Comparison of ENCODE assay signal across 8 cellular contexts in genomic region chr9:120869360-120869687, GRCh38. TPM values are rescaled to one million over a fixed set of nuclear protein-coding genes. Genes with fewer than 3 reads are reported as not detected.
DNase-seq lines count a peak whose midpoint lies in the region; ATAC-seq, FAIRE-seq and TF ChIP-seq lines count a peak whose summit lies in the region.

No MANE protein-coding gene starts in this region.

- H3K36me3 Mint-ChIP-seq in activated T-helper 2 cell treated with anti-CD3 and anti-CD28 coated beads, Interferon-gamma antibody, Interleukin-2, Interleukin-4, amounts not matched to agents 10 μg/mL and 5 μg/mL and 100 μg/mL, durations not matched to agents 14 hours and 24 hours and 36 hours (ENCODE audit: low read depth), result peaks cover 71% of the 10 kb centered on the region

- H3K36me3 ChIP-seq in HEK293 (ENCODE audit: control insufficient read depth in 2 of 2, insufficient read depth in 1 of 2, low read length in 2 of 2) (peaks cover 0 to 54% of the 10 kb centered on the region in 2 experiments; a peak in 2 of 3 replicates), small intestine (ENCODE audit: control insufficient read depth in 2 of 2, insufficient read depth in 2 of 2, low read length in 2 of 2) (no peaks in the 10 kb centered on the region)

- no peaks in the 10 kb centered on the region for H3K9me3 Mint-ChIP-seq in activated T-helper 2 cell treated with anti-CD3 and anti-CD28 coated beads, Interferon-gamma antibody, Interleukin-2, Interleukin-4, amounts not matched to agents 10 μg/mL and 5 μg/mL and 100 μg/mL, durations not matched to agents 14 hours and 24 hours and 36 hours

- H3K4me3 Mint-ChIP-seq in activated T-helper 2 cell treated with anti-CD3 and anti-CD28 coated beads, Interferon-gamma antibody, Interleukin-2, Interleukin-4, amounts not matched to agents 10 μg/mL and 5 μg/mL and 100 μg/mL, durations not matched to agents 14 hours and 24 hours and 36 hours (ENCODE audit: low read depth), result peak overlapping the region; percentile 82

- FAIRE-seq in small intestine (lab: Jason Lieb, UNC), result no peak

- DNase-seq in activated T-helper 2 cell treated with anti-CD3 and anti-CD28 coated beads, Interferon-gamma antibody, Interleukin-2, Interleukin-4, amounts not matched to agents 10 μg/mL and 5 μg/mL and 100 μg/mL, durations not matched to agents 14 hours and 24 hours and 36 hours (ENCODE audit: low spot score), result no peak
- DNase-seq in small intestine, result no peak
- DNase-seq in NCI-H1092 (lab: John Stamatoyannopoulos, UW), result no peak
- no peak for DNase-seq in stimulated activated CD4-positive, alpha-beta T cell treated with anti-CD3 and anti-CD28 coated beads, Interleukin-4, amount 100 ng/mL, for 4 hours
- DNase-seq in islet precursor cell, result no peak

- H3K9me3 ChIP-seq in HEK293 (ENCODE audit: control insufficient read depth, insufficient read depth, low read depth, low read length) (no peaks in the 10 kb centered on the region), small intestine (ENCODE audit: control insufficient read depth, low read depth) (no peaks in the 10 kb centered on the region)

- no peaks in the 10 kb centered on the region for H3K27me3 ChIP-seq in small intestine (ENCODE audit: control insufficient read depth in 2 of 2, insufficient read depth in 2 of 2, low read length in 2 of 2)

- TF ChIP-seq CTCF in HEK293 (tag by site-specific recombination; IDR thresholded peaks at IDR 0.05), result no peak

- POLR2A ChIA-PET in HEK293 (lab: Yijun Ruan, JAX), result interaction anchor here (0.6 to 2.3 kb wide), 2 partner anchors 76 to 130 kb away, joined by 3 to 11 read pairs; partner anchors contain the start of gene FBXW2

- H3K27me3 Mint-ChIP-seq in activated T-helper 2 cell treated with anti-CD3 and anti-CD28 coated beads, Interferon-gamma antibody, Interleukin-2, Interleukin-4, amounts not matched to agents 10 μg/mL and 5 μg/mL and 100 μg/mL, durations not matched to agents 14 hours and 24 hours and 36 hours (ENCODE audit: low read depth), result no peaks in the 10 kb centered on the region

- 24 to 30% (median 25%) methylated on average over 10 of the region's 10 CpGs for WGBS in small intestine, 3 donors

- H3K27ac Mint-ChIP-seq in activated T-helper 2 cell treated with anti-CD3 and anti-CD28 coated beads, Interferon-gamma antibody, Interleukin-2, Interleukin-4, amounts not matched to agents 10 μg/mL and 5 μg/mL and 100 μg/mL, durations not matched to agents 14 hours and 24 hours and 36 hours, result peak overlapping the region; percentile 91

- peak overlapping the region; percentile 20; the same call in 1 of the 2 replicates for H3K4me3 ChIP-seq in HEK293 (ENCODE audit: low read depth, low read length)
- H3K4me3 ChIP-seq in iPS-11a (ENCODE audit: low read depth, low read length), result peak overlapping the region; percentile 33
- peak overlapping the region; percentile 45 to 53 for H3K4me3 ChIP-seq in small intestine (ENCODE audit: low read depth in 1 of 2, low read length in 2 of 2)

- intact Hi-C loops in activated T-helper 2 cell treated with anti-CD3 and anti-CD28 coated beads, Interferon-gamma antibody, Interleukin-2, Interleukin-4, amounts not matched to agents 10 μg/mL and 5 μg/mL and 100 μg/mL, durations not matched to agents 14 hours and 24 hours and 36 hours (cut with micrococcal nuclease), result loop anchor here (2.0 kb wide), 1 partner anchor 57 kb away; the partner anchor contains the start of gene TRAF1

- 0 out of 2 replicates have a peak overlapping the region, but pooled peaks have one; percentile 12 for H3K27ac ChIP-seq in HEK293 (ENCODE audit: extremely low read depth, low read depth, low read length)
- H3K27ac ChIP-seq in small intestine (ENCODE audit: low read depth in 1 of 2, low read length in 1 of 2), result peak overlapping the region; percentile 43 to 91

- no peaks in the 10 kb centered on the region for H3K4me1 ChIP-seq in HEK293 (ENCODE audit: control insufficient read depth, insufficient read depth, low read length)
- H3K4me1 ChIP-seq in small intestine (ENCODE audit: control insufficient read depth in 2 of 2, insufficient read depth in 1 of 2, low read depth in 1 of 2, low read length in 1 of 2), result no peaks in the 10 kb centered on the region

- ATAC-seq in HG03378 (IDR thresholded peaks at IDR 0.05; ENCODE audit: unreplicated experiment), result no peak

- CTCF ChIA-PET in HEK293 (lab: Yijun Ruan, JAX), result interaction anchor here (0.7 to 1.3 kb wide), 2 partner anchors 68 to 92 kb away, joined by 3 read pairs; no protein-coding TSS in a partner anchor

- H3K4me1 Mint-ChIP-seq in activated T-helper 2 cell treated with anti-CD3 and anti-CD28 coated beads, Interferon-gamma antibody, Interleukin-2, Interleukin-4, amounts not matched to agents 10 μg/mL and 5 μg/mL and 100 μg/mL, durations not matched to agents 14 hours and 24 hours and 36 hours (ENCODE audit: low read depth), result peaks cover 48% of the 10 kb centered on the region

TF ChIP-seq in HEK293, 187 proteins besides CTCF, POLR2A, EP300 and RAD21:
- no peak for TF ChIP-seq ZNF558 (tag by site-specific recombination; IDR thresholded peaks at IDR 0.05)
- no peak for TF ChIP-seq IKZF3 (tag by site-specific recombination; IDR thresholded peaks at IDR 0.05)
- no peak for TF ChIP-seq ZSCAN23 (tag by site-specific recombination; IDR thresholded peaks at IDR 0.05)
- no peak for TF ChIP-seq ZNF121 (tag by site-specific recombination; IDR thresholded peaks at IDR 0.05)
- TF ChIP-seq ZNF48 (tag by site-specific recombination; IDR thresholded peaks at IDR 0.05), result no peak
- no peak for TF ChIP-seq FEZF1 (tag by site-specific recombination; IDR thresholded peaks at IDR 0.05)
- no peak for TF ChIP-seq ZNF518A (tag by site-specific recombination; conservative IDR thresholded peaks at IDR 0.05; ENCODE audit: low read depth)
- TF ChIP-seq EGR2 (tag by site-specific recombination; IDR thresholded peaks at IDR 0.05; ENCODE audit: low read depth), result no peak
- no peak for TF ChIP-seq ZNF521 (tag by site-specific recombination; IDR thresholded peaks at IDR 0.05)
- no peak for TF ChIP-seq ZNF174 (tag by site-specific recombination; IDR thresholded peaks at IDR 0.05)
- no peak for TF ChIP-seq ZNF549 (tag by site-specific recombination; IDR thresholded peaks at IDR 0.05)
- TF ChIP-seq ZBTB48 (tag by site-specific recombination; IDR thresholded peaks at IDR 0.05), result no peak; the same call in 1 of the 2 replicates

RNA-seq across cellular contexts. Expression of gene PHF19, which starts 7.7 kb away (rescaled TPM):
- 167 and 170 TPM in 2 replicates for total RNA-seq in activated T-helper 2 cell treated with anti-CD3 and anti-CD28 coated beads, Interferon-gamma antibody, Interleukin-2, Interleukin-4, amounts not matched to agents 10 μg/mL and 5 μg/mL and 100 μg/mL, durations not matched to agents 14 hours and 24 hours and 36 hours
- 10 to 100 TPM in 1 of 3 donors, 1 to 10 TPM in 2; 2.0 to 35.7 (median 6.5) TPM for polyA plus RNA-seq in small intestine

RNA-seq across cellular contexts. Expression of gene PSMD5, which starts 26.6 kb away (rescaled TPM):
- 61.8 and 67.9 TPM in 2 replicates for total RNA-seq in activated T-helper 2 cell treated with anti-CD3 and anti-CD28 coated beads, Interferon-gamma antibody, Interleukin-2, Interleukin-4, amounts not matched to agents 10 μg/mL and 5 μg/mL and 100 μg/mL, durations not matched to agents 14 hours and 24 hours and 36 hours
- 10 to 100 TPM; 15.4 to 17.2 (median 16.3) TPM for polyA plus RNA-seq in small intestine

RNA-seq across cellular contexts. Expression of gene TRAF1, which starts 57.3 kb away (rescaled TPM):
- total RNA-seq in activated T-helper 2 cell treated with anti-CD3 and anti-CD28 coated beads, Interferon-gamma antibody, Interleukin-2, Interleukin-4, amounts not matched to agents 10 μg/mL and 5 μg/mL and 100 μg/mL, durations not matched to agents 14 hours and 24 hours and 36 hours, result 164 TPM in 2 replicates
- 1 to 10 TPM; 1.1 to 2.8 (median 1.1) TPM for polyA plus RNA-seq in small intestine
